In the genomic region with DNA sequence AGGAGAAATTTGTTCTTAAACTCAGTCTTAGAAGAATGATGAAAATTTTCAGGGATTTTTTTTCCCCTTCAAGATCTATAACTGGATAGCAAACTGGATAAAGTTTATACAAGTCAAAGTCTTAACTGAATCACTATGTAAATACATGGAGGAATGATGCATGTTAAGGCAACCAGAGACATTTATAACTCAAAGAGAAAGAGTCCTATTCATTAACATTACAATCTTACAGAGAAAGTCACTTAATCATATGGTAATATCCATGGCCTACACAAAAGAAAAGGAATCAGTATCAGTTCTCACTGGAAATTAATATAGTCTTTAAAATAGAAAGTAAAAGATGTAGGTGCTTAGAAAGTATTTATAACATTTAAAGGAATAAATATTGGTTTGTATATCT, we compare ENCODE assay signal across 17 cellular contexts.
DNase-seq lines count a peak whose midpoint lies in the region; ATAC-seq, FAIRE-seq and TF ChIP-seq lines count a peak whose summit lies in the region.
"Had no signal": no experiment of that assay in that cellular context is flagged by ENCODE, and none has a peak within 500 bp of the region (broad histone marks: within the 10 kb centered on the region; RNA-seq: fewer than 3 reads in every experiment).

No MANE protein-coding gene starts in this region.

- H4K20me1 ChIP-seq in H1 (replicated peaks in 1 of 2; ENCODE audit: control insufficient read depth in 1 of 2, insufficient read depth in 2 of 2, low read length in 2 of 2), result no peaks in the 10 kb centered on the region
- no peaks in the 10 kb centered on the region for H4K20me1 ChIP-seq in osteoblast (ENCODE audit: insufficient read depth, low read length)
- H4K20me1 ChIP-seq: BLaER1 treated with 17β-estradiol and CSF1 and Interleukin-3, amounts not matched to agents 10 nM and 100 nM had no signal

- H3K23me2 ChIP-seq in H1 (ENCODE audit: low read depth, low read length), result peaks cover 1% of the 10 kb centered on the region; the same call in 1 of the 2 replicates

- H3K27me3 ChIP-seq in HUES64 (ENCODE audit: insufficient read depth, low read length) (no peaks in the 10 kb centered on the region), H1 (replicated peaks in 1 of 4; ENCODE audit: control insufficient read depth in 3 of 4, extremely low read depth in 1 of 4, insufficient read depth in 3 of 4, low read length in 3 of 4) (no peaks in the 10 kb centered on the region), osteoblast (ENCODE audit: insufficient read depth, low read length) (no peaks in the 10 kb centered on the region)
- H3K27me3 ChIP-seq: BLaER1 treated with 17β-estradiol and CSF1 and Interleukin-3, amounts not matched to agents 10 nM and 100 nM had no signal

- DNase-seq in H1 (ENCODE audit: low read depth in 1 of 2, low spot score in 2 of 2) (no peak), osteoblast (ENCODE audit: insufficient read length, low spot score, missing footprints) (peak; percentile 10), foreskin melanocyte (no peak), NCI-H2029 (lab: John Stamatoyannopoulos, UW) (no peak)
- DNase-seq: ACHN; Calu3; CD4-positive, CD25-positive, alpha-beta regulatory T cell; DMS 273 treated with DMSO at 0.1 percent for 48 hours; H7; KG1 had no signal

- no peak overlapping the region for H2BK20ac ChIP-seq in H1 (ENCODE audit: low read length)

- H3K56ac ChIP-seq in H1 (replicated peaks; ENCODE audit: insufficient read length, low read depth, low read length), result peak overlapping the region; percentile 42

- H3K14ac ChIP-seq in H1 (ENCODE audit: insufficient read length), result no peak overlapping the region

- H3K79me1 ChIP-seq in H1 (ENCODE audit: low read depth, low read length), result no peaks in the 10 kb centered on the region

- H2BK5ac ChIP-seq in H1 (ENCODE audit: low read depth, low read length), result no peak overlapping the region

- H3K79me2 ChIP-seq in H1 (ENCODE audit: control insufficient read depth in 1 of 2, insufficient read depth in 2 of 2, low read length in 2 of 2), result peaks cover 0 to 88% of the 10 kb centered on the region in 2 experiments; a peak in 3 of 4 replicates
- no peaks in the 10 kb centered on the region for H3K79me2 ChIP-seq in osteoblast (ENCODE audit: insufficient read depth, low read length)

- peak overlapping the region; percentile 97 for H4K5ac ChIP-seq in H1 (ENCODE audit: insufficient read length, low read depth, low read length)

- no peak for ATAC-seq in HG03460 (IDR thresholded peaks at IDR 0.05; ENCODE audit: unreplicated experiment)

- TF ChIP-seq POLR2A in H1 (IDR thresholded peaks at IDR 0.05; ENCODE audit: control extremely low read depth in 1 of 2, low read depth in 2 of 2, low read length in 2 of 2), result no peak

- H3K9ac ChIP-seq in ES-I3 (ENCODE audit: low read depth, low read length) (peak overlapping the region; percentile 88; the same call in 1 of the 2 replicates), HUES64 (ENCODE audit: low read depth, low read length) (peak overlapping the region; percentile 71), H1 (replicated peaks in 1 of 4; ENCODE audit: extremely low read depth in 1 of 4, low read depth in 3 of 4, low read length in 3 of 4) (no peak overlapping the region)
- H3K9ac ChIP-seq: BLaER1 treated with 17β-estradiol and CSF1 and Interleukin-3, amounts not matched to agents 10 nM and 100 nM had no signal

- H2BK15ac ChIP-seq in H1 (ENCODE audit: low read length), result no peak overlapping the region

- TF ChIP-seq CTCF in H1 (IDR thresholded peaks at IDR 0.05; ENCODE audit: control extremely low read depth in 1 of 3, insufficient read depth in 1 of 3, low read depth in 1 of 3, low read length in 3 of 3) (no peak), osteoblast (IDR thresholded peaks at IDR 0.05; ENCODE audit: extremely low read depth, low read depth, low read length) (no peak)

- no peak overlapping the region for H2AK5ac ChIP-seq in H1 (ENCODE audit: low read depth, low read length)

- no peak overlapping the region for H3K23ac ChIP-seq in H1 (ENCODE audit: insufficient read length)

- CTCF ChIA-PET in H1 (lab: Charles Lee; ENCODE audit: partially characterized antibody), result no interaction called here

- no peak overlapping the region for H3K18ac ChIP-seq in H1 (ENCODE audit: extremely low read depth, low read length)

- H3K27ac ChIP-seq in HUES64 (ENCODE audit: low read depth, low read length) (peak overlapping the region; percentile 98), H1 (ENCODE audit: low read depth, low read length) (no peak overlapping the region), osteoblast (ENCODE audit: low read depth, low read length) (no peak overlapping the region)
- H3K27ac ChIP-seq: BLaER1 treated with 17β-estradiol and CSF1 and Interleukin-3, amounts not matched to agents 10 nM and 100 nM had no signal

- H3K4me1 ChIP-seq in ES-I3 (ENCODE audit: insufficient read depth, low read length) (peaks cover 37% of the 10 kb centered on the region), HUES64 (ENCODE audit: insufficient read depth, low read length) (peaks cover 54% of the 10 kb centered on the region), H1 (replicated peaks in 1 of 4; ENCODE audit: control insufficient read depth in 3 of 4, insufficient read depth in 4 of 4, low read length in 3 of 4) (peaks cover 2 to 18% (median 12%) of the 10 kb centered on the region in 4 experiments; a peak in 5 of 7 replicates), osteoblast (ENCODE audit: insufficient read depth, low read length) (no peaks in the 10 kb centered on the region)
- H3K4me1 ChIP-seq: BLaER1 treated with 17β-estradiol and CSF1 and Interleukin-3, amounts not matched to agents 10 nM and 100 nM had no signal

- no peak for FAIRE-seq in H1 (lab: Jason Lieb, UNC)
- FAIRE-seq: G401.6, GM19239, HTR-8/SVneo had no signal

- H2AFZ ChIP-seq in H1 (ENCODE audit: low read length), result no peak overlapping the region
- no peak overlapping the region for H2AFZ ChIP-seq in osteoblast (ENCODE audit: low read length)

- H3K4me3 ChIP-seq in HUES64 (ENCODE audit: low read length) (peak overlapping the region; percentile 84), H1 (ENCODE audit: extremely low read depth in 1 of 4, insufficient read depth in 2 of 4, low read depth in 3 of 4, low read length in 4 of 4) (peak overlapping the region in 1 of 4 experiments; percentile 67; a peak in 3 of 8 replicates), osteoblast (ENCODE audit: insufficient read depth, low read length) (no peak overlapping the region)
- H3K4me3 ChIP-seq: BLaER1 treated with 17β-estradiol and CSF1 and Interleukin-3, amounts not matched to agents 10 nM and 100 nM had no signal

- TF ChIP-seq RAD21 in H1 (IDR thresholded peaks at IDR 0.05 in 1 of 2, conservative IDR thresholded peaks at IDR 0.05 in 1 of 2; ENCODE audit: low read depth in 2 of 2, low read length in 2 of 2), result no peak

- TF ChIP-seq EP300 in H1 (IDR thresholded peaks at IDR 0.05; ENCODE audit: borderline replicate concordance in 1 of 2, low read depth in 2 of 2, low read length in 2 of 2), result no peak

- no peak overlapping the region for H3K4ac ChIP-seq in H1 (replicated peaks; ENCODE audit: insufficient read length, low read depth, low read length)

- H4K8ac ChIP-seq in H1 (ENCODE audit: extremely low read depth, insufficient read depth, low read length), result no peak overlapping the region

- H3K4me2 ChIP-seq in H1 (ENCODE audit: insufficient read depth in 1 of 2, low read depth in 2 of 2, low read length in 2 of 2) (peak overlapping the region; percentile 28 to 48; a peak in 2 of 4 replicates), osteoblast (ENCODE audit: insufficient read depth, low read length) (no peak overlapping the region)
- H3K4me2 ChIP-seq: BLaER1 treated with 17β-estradiol and CSF1 and Interleukin-3, amounts not matched to agents 10 nM and 100 nM had no signal

- H4K91ac ChIP-seq in H1 (replicated peaks; ENCODE audit: insufficient read length, low read length), result no peak overlapping the region

- peak overlapping the region; percentile 62 for H2BK120ac ChIP-seq in H1 (replicated peaks; ENCODE audit: low read depth, low read length)

- POLR2A ChIA-PET in H1 (lab: Charles Lee; ENCODE audit: partially characterized antibody), result interaction anchor here (0.7 kb wide), 1 partner anchor 86 kb away, joined by 3 read pairs; no protein-coding TSS in a partner anchor

- no peaks in the 10 kb centered on the region for H3K9me3 ChIP-seq in ES-I3 (ENCODE audit: control insufficient read depth, insufficient read depth, low read length)
- no peaks in the 10 kb centered on the region for H3K9me3 ChIP-seq in HUES64 (ENCODE audit: insufficient read depth, low read depth, low read length)
- no peaks in the 10 kb centered on the region for H3K9me3 ChIP-seq in H1 (ENCODE audit: insufficient read depth in 2 of 2, low read depth in 1 of 2, low read length in 1 of 2)
- no peaks in the 10 kb centered on the region for H3K9me3 ChIP-seq in osteoblast (ENCODE audit: low read depth, low read length)
- H3K9me3 ChIP-seq: BLaER1 treated with 17β-estradiol and CSF1 and Interleukin-3, amounts not matched to agents 10 nM and 100 nM had no signal

- H2BK12ac ChIP-seq in H1 (ENCODE audit: low read depth, low read length), result no peak overlapping the region

- H3K36me3 ChIP-seq in ES-I3 (ENCODE audit: insufficient read depth, low read length) (peaks cover 6% of the 10 kb centered on the region; the same call in 1 of the 2 replicates), HUES64 (ENCODE audit: insufficient read depth, low read length) (peaks cover 12% of the 10 kb centered on the region), H1 (ENCODE audit: control insufficient read depth in 2 of 4, insufficient read depth in 4 of 4, low read length in 3 of 4) (peaks cover 0 to 11% (median 2%) of the 10 kb centered on the region in 4 experiments; a peak in 3 of 8 replicates), osteoblast (ENCODE audit: insufficient read depth, low read length) (no peaks in the 10 kb centered on the region)
- H3K36me3 ChIP-seq: BLaER1 treated with 17β-estradiol and CSF1 and Interleukin-3, amounts not matched to agents 10 nM and 100 nM had no signal

TF ChIP-seq in H1, 55 proteins besides CTCF, POLR2A, EP300 and RAD21 (continues in another document):
- TF ChIP-seq PHF8 (conservative IDR thresholded peaks at IDR 0.05; ENCODE audit: low read depth, low read length) (no peak), NANOG (IDR thresholded peaks at IDR 0.05; ENCODE audit: insufficient read depth, low read depth, low read length, poor library complexity, severe bottlenecking) (no peak), CEBPB (IDR thresholded peaks at IDR 0.05; ENCODE audit: low read depth, low read length) (no peak), RXRA (IDR thresholded peaks at IDR 0.05; ENCODE audit: insufficient read depth, low read depth, low read length) (no peak), SIRT6 (IDR thresholded peaks at IDR 0.05; ENCODE audit: low read length) (no peak), BRCA1 (IDR thresholded peaks at IDR 0.05; ENCODE audit: low read depth, low read length) (no peak)

Comparison
In these comparisons a context has a peak if more than half of its experiments do, and no peak if none do; other contexts are left out.
1. H3K9ac ChIP-seq: peak in ES-I3 (single experiment) and HUES64 (single experiment); none in H1 (0 of 4).